ENCODE assay signal across 1 cellular context in genomic region chr1:230773396-230774033, GRCh38.
TF ChIP-seq lines count a peak whose summit lies in the region.

No MANE protein-coding gene starts in this region.

TF ChIP-seq in GM23338, 12 proteins besides CTCF, POLR2A, EP300 and RAD21 (continued from another document):
- no peak for TF ChIP-seq ZNF462 (CRISPR knock-in tag; IDR thresholded peaks at IDR 0.05)
- no peak for TF ChIP-seq EZH2 (IDR thresholded peaks at IDR 0.05; ENCODE audit: low read depth, unreplicated experiment)
- TF ChIP-seq ETS1 (IDR thresholded peaks at IDR 0.05) = no peak
- TF ChIP-seq NANOG (IDR thresholded peaks at IDR 0.05; ENCODE audit: borderline replicate concordance) = no peak
- no peak for TF ChIP-seq JUNB (IDR thresholded peaks at IDR 0.05; ENCODE audit: unreplicated experiment)
- no peak for TF ChIP-seq EZH2phosphoT487 (IDR thresholded peaks at IDR 0.05; ENCODE audit: unreplicated experiment)
- no peak for TF ChIP-seq POLR2AphosphoS5 (IDR thresholded peaks at IDR 0.05; ENCODE audit: low read depth)
- no peak for TF ChIP-seq ZNF331 (CRISPR knock-in tag; IDR thresholded peaks at IDR 0.05; ENCODE audit: low read depth)
- TF ChIP-seq REST (IDR thresholded peaks at IDR 0.05; ENCODE audit: unreplicated experiment) = no peak
- TF ChIP-seq STAT1 (IDR thresholded peaks at IDR 0.05; ENCODE audit: unreplicated experiment) = no peak
